1 cellular context compared by ENCODE assay signal in the genomic region with DNA sequence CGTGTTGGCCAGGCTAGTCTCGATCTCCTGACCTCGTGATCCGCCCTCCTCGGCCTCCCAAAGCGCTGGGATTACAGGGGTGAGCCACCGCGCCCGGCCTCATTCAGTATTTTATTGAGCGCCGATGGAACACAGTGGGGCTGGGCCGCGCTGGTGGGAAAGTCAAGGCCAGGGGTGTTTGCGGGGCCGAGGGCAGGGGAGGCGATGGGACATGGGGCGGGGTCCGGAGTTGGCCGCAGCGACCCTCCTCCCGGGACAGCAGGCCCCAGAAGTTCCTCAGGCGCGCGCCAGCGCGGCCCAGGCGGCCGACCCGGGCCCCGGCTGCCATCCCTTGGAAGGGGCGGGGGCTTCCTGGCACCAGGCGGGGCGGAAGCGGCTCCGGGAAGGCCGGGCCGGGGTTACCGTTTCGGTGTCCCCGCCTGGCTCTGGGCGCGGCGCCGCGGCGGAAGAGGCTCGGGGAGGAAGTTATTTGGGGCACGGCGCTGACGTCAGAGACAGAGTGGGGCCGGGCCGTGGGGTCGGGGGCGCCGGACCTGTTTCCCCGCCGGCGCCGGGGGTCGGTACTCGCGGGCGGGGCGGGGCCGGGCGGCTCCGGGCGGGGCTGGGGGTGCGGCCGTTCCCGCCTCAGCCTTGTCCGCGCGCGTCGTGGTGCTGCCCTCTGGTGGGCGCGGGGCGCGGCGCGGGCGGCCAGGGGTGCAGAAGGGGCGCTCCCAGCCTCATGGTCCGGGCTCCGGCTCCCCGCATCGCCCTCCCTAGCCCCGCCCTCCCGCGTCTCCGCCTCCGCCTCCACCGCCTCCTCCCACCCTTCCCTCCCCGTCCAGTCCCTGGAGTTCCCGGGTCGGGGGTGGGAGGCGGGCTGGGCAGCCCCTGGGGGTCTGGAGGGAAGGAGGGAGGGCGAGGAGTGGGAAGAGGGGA.
TF ChIP-seq lines count a peak whose summit lies in the region.

No MANE protein-coding gene starts in this region.

TF ChIP-seq in endothelial cell of umbilical vein, 7 proteins besides CTCF, POLR2A, EP300 and RAD21:
- TF ChIP-seq, protein P1, sequence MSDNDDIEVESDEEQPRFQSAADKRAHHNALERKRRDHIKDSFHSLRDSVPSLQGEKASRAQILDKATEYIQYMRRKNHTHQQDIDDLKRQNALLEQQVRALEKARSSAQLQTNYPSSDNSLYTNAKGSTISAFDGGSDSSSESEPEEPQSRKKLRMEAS (IDR thresholded peaks at IDR 0.05; ENCODE audit: insufficient read depth, insufficient read length) = no peak
- TF ChIP-seq POLR2AphosphoS5 (IDR thresholded peaks at IDR 0.05; ENCODE audit: insufficient read depth, low read depth, low read length) (peak; percentile 77), FOS (IDR thresholded peaks at IDR 0.05; ENCODE audit: borderline replicate concordance, insufficient read depth, low read length) (no peak)
